Comparison of ENCODE assay signal across 1 cellular context in the genomic region with DNA sequence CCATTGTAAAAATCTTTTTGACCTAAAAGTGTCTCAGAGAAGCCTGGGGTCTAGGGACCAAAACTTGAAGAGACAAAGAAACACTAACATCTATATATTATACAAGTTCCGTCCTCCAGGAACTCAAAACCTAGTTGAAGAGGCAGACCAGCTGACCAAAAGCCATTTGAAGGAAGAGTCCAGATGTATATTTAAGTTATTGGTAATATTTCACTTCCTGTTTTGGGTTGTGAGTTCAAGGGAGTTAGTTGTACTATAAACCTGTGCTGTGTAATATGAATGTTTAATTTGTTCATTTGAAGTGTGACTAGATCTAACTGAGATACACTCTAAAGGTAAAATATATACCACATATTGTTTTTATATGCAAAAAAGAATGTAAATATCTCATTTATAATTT.
TF ChIP-seq lines count a peak whose summit lies in the region.

No MANE protein-coding gene starts in this region.

TF ChIP-seq in GM23338, 12 proteins besides CTCF, POLR2A, EP300 and RAD21 (continued from another document):
- TF ChIP-seq NANOG (IDR thresholded peaks at IDR 0.05; ENCODE audit: borderline replicate concordance), result no peak
- no peak for TF ChIP-seq EZH2phosphoT487 (IDR thresholded peaks at IDR 0.05; ENCODE audit: unreplicated experiment)
